In genomic region chr5:15431923-15432322, GRCh38 we compare ENCODE assay signal across 1 cellular context.
TF ChIP-seq lines count a peak whose summit lies in the region.

No MANE protein-coding gene starts in this region.

TF ChIP-seq in GM12878, 131 proteins besides CTCF, POLR2A, EP300 and RAD21 (continued from another document and continues in another):
- TF ChIP-seq CUX1 (IDR thresholded peaks at IDR 0.05; ENCODE audit: insufficient replicate concordance, low read depth, low read length) = no peak
- TF ChIP-seq RFX5 (IDR thresholded peaks at IDR 0.05; ENCODE audit: low read depth, low read length) = no peak
- no peak for TF ChIP-seq ATF3 (IDR thresholded peaks at IDR 0.05; ENCODE audit: borderline replicate concordance, extremely low read depth, low read depth, low read length)
- TF ChIP-seq NR2C2 (IDR thresholded peaks at IDR 0.05; ENCODE audit: borderline replicate concordance, control insufficient read depth, insufficient read length, low read depth) = no peak
- TF ChIP-seq PBX3 (IDR thresholded peaks at IDR 0.05; ENCODE audit: insufficient replicate concordance, low read depth, low read length) = no peak
- no peak for TF ChIP-seq SREBF2 (IDR thresholded peaks at IDR 0.05; ENCODE audit: low read length)
- TF ChIP-seq CBX5 (IDR thresholded peaks at IDR 0.05; ENCODE audit: low read depth) = no peak
- TF ChIP-seq TCF12 (IDR thresholded peaks at IDR 0.05; ENCODE audit: low read depth, low read length) = no peak
- no peak for TF ChIP-seq WRNIP1 (IDR thresholded peaks at IDR 0.05; ENCODE audit: borderline replicate concordance, low read depth, low read length)
- no peak for TF ChIP-seq E2F8 (IDR thresholded peaks at IDR 0.05; ENCODE audit: low read depth, partially characterized antibody)
- TF ChIP-seq ATF2 (IDR thresholded peaks at IDR 0.05; ENCODE audit: low read length) = peak; percentile 91
- TF ChIP-seq KDM1A (IDR thresholded peaks at IDR 0.05; ENCODE audit: borderline replicate concordance) = no peak
- TF ChIP-seq CBFB (IDR thresholded peaks at IDR 0.05; ENCODE audit: low read depth) = 0 out of 2 replicates have a peak, but pooled peaks have one; percentile 44
- no peak for TF ChIP-seq TCF7 (IDR thresholded peaks at IDR 0.05; ENCODE audit: borderline replicate concordance)
- TF ChIP-seq MLLT1 (IDR thresholded peaks at IDR 0.05) = no peak
- TF ChIP-seq EED (IDR thresholded peaks at IDR 0.05; ENCODE audit: low read depth) = peak; percentile 61
- no peak for TF ChIP-seq PAX8 (IDR thresholded peaks at IDR 0.05)
- no peak for TF ChIP-seq CHD4 (IDR thresholded peaks at IDR 0.05)
- TF ChIP-seq EGR1 (IDR thresholded peaks at IDR 0.05; ENCODE audit: borderline replicate concordance in 1 of 2, low read depth in 2 of 2, low read length in 2 of 2) = no peak
- peak; percentile 94 for TF ChIP-seq NFIC (IDR thresholded peaks at IDR 0.05; ENCODE audit: low read depth, low read length)
- TF ChIP-seq IRF3 (IDR thresholded peaks at IDR 0.05) = no peak
- no peak for TF ChIP-seq POLR2AphosphoS2 (IDR thresholded peaks at IDR 0.05; ENCODE audit: low read depth, low read length)
- TF ChIP-seq ZBTB33 (IDR thresholded peaks at IDR 0.05) = no peak
- no peak for TF ChIP-seq MYB (IDR thresholded peaks at IDR 0.05; ENCODE audit: borderline replicate concordance, low read depth, low read length)
- no peak for TF ChIP-seq SMAD1 (IDR thresholded peaks at IDR 0.05; ENCODE audit: low read depth, partially characterized antibody)
- peak; percentile 66; the same call in 1 of the 2 replicates for TF ChIP-seq CREB1 (IDR thresholded peaks at IDR 0.05; ENCODE audit: low read depth)
- no peak for TF ChIP-seq RELA (IDR thresholded peaks at IDR 0.05; ENCODE audit: borderline replicate concordance, partially characterized antibody)
- TF ChIP-seq ZBTB4 (CRISPR knock-in tag; IDR thresholded peaks at IDR 0.05) = no peak
- TF ChIP-seq FOXM1 (IDR thresholded peaks at IDR 0.05; ENCODE audit: low read depth, low read length) = peak; percentile 92; the same call in 1 of the 2 replicates
- no peak for TF ChIP-seq RB1 (IDR thresholded peaks at IDR 0.05; ENCODE audit: borderline replicate concordance)
- peak; percentile 41 for TF ChIP-seq BCL3 (IDR thresholded peaks at IDR 0.05; ENCODE audit: borderline replicate concordance, insufficient read depth, low read depth, low read length, poor library complexity, severe bottlenecking)
- peak; percentile 54; the same call in 1 of the 2 replicates for TF ChIP-seq GABPA (IDR thresholded peaks at IDR 0.05; ENCODE audit: low read depth)
- TF ChIP-seq ZZZ3 (IDR thresholded peaks at IDR 0.05; ENCODE audit: control insufficient read depth, insufficient read length, low read depth) = no peak
- peak; percentile 44; the same call in 1 of the 2 replicates for TF ChIP-seq SPI1 (IDR thresholded peaks at IDR 0.05; ENCODE audit: borderline replicate concordance, insufficient read depth, low read depth, low read length)
- no peak for TF ChIP-seq ASH2L (IDR thresholded peaks at IDR 0.05; ENCODE audit: borderline replicate concordance, low read depth)
- TF ChIP-seq POU2F2 (IDR thresholded peaks at IDR 0.05; ENCODE audit: borderline replicate concordance, low read depth, low read length) = no peak
- no peak for TF ChIP-seq NR2F1 (conservative IDR thresholded peaks at IDR 0.05)
- no peak for TF ChIP-seq SRF (IDR thresholded peaks at IDR 0.05; ENCODE audit: low read depth in 2 of 2, low read length in 2 of 2)
- TF ChIP-seq STAT3 (IDR thresholded peaks at IDR 0.05; ENCODE audit: low read depth, low read length) = no peak
